8 cellular contexts compared by ENCODE assay signal in the genomic region with DNA sequence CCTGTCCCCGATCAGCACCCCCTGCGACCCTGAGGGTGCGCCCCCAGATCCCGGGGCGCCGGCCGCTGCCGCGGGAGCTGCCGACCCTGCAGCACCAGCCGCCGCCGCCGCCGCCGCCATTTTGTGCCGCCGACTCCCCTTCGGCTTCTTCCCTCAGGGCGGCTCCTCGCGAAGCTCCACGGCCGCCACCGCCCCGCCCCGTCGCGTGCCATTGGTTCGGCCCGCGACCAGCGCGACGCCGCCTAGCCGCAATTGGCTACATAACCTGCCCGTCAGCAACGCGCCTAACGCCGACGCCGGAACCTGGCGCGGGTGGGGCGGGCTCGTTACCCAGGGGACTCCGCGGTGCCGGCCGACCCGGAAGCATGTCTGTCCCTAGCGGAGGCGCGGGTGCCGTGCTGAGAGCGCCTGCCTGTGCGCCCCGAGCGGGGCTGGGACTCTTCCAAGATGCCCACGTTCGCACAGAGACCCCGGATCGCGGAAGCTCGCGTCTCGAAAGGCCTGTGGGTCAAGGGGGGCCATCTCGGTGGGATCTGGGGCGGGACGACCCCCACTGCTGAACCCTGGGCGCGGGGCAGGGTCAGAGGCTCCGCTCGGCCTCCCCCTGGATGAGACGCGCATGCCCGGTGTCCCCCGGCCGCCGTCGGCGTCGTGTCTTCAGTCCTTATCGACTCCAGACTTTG. TPM values are rescaled to one million over a fixed set of nuclear protein-coding genes. Genes with fewer than 3 reads are reported as not detected.
DNase-seq lines count a peak whose midpoint lies in the region; ATAC-seq, FAIRE-seq and TF ChIP-seq lines count a peak whose summit lies in the region.

A gene (minus strand): TSS at position 149 of the 683 bp plus-strand sequence. CDS start 29 bp downstream, at position 120.

- peak; percentile 99 for DNase-seq in AG08395 (ENCODE audit: low spot score)
- peak; percentile 99 for DNase-seq in NCI-H2227 (lab: John Stamatoyannopoulos, UW; ENCODE audit: unreplicated experiment)
- DNase-seq in bronchial epithelial cell (ENCODE audit: low read depth) = peak; percentile 88
- peak; percentile 98 for DNase-seq in iPS-NIHi7 (ENCODE audit: extremely low spot score)
- DNase-seq in smooth muscle cell of the brain vasculature (ENCODE audit: low read depth, low spot score) = peak; percentile 96

- ATAC-seq in GM18907 (IDR thresholded peaks at IDR 0.05; ENCODE audit: unreplicated experiment) (peak; percentile 92), HG03159 (IDR thresholded peaks at IDR 0.05; ENCODE audit: unreplicated experiment) (peak; percentile 94)

- H3K4me3 ChIP-seq in WI38 (ENCODE audit: low read depth, low read length) (peak within 1 kb of the TSS; percentile 99), bronchial epithelial cell (ENCODE audit: low read depth, low read length) (peak within 1 kb of the TSS; percentile 92)

- no peaks in the 10 kb centered on the region for H3K27me3 ChIP-seq in bronchial epithelial cell (ENCODE audit: control insufficient read depth, insufficient read depth, low read length)

- FAIRE-seq in bronchial epithelial cell (lab: Jason Lieb, UNC) = no peak

- peak; percentile 45 for TF ChIP-seq CTCF in WI38 (IDR thresholded peaks at IDR 0.05; ENCODE audit: low read depth, low read length)
- TF ChIP-seq CTCF in bronchial epithelial cell (IDR thresholded peaks at IDR 0.05; ENCODE audit: insufficient read depth, low read length, severe bottlenecking) = peak; percentile 70

- H3K36me3 ChIP-seq in bronchial epithelial cell (ENCODE audit: control insufficient read depth, insufficient read depth, low read length) = peaks cover 30% of the 10 kb centered on the region

RNA-seq across cellular contexts. Expression of the gene that starts here (rescaled TPM):
- 119 and 134 TPM in 2 replicates for total RNA-seq in bronchial epithelial cell

Comparison
In these comparisons a context has a peak if more than half of its experiments do, and no peak if none do; other contexts are left out.
1. Peak in every context shown above with its lines: DNase-seq, ATAC-seq and H3K4me3 ChIP-seq.